Comparison of ENCODE assay signal across 13 cellular contexts in genomic region chr13:83065136-83065535, GRCh38.
A peak's percentile ranks its signal among the peaks of the same experiment; 100 is the strongest.
DNase-seq lines count a peak whose midpoint lies in the region; ATAC-seq and TF ChIP-seq lines count a peak whose summit lies in the region.
"Had no signal": no experiment of that assay in that cellular context is flagged by ENCODE, and none has a peak within 500 bp of the region (broad histone marks: within the 10 kb centered on the region; RNA-seq: fewer than 3 reads in every experiment).

No MANE protein-coding gene starts in this region.

- peak; percentile 69 for DNase-seq in EL
- DNase-seq in amniotic epithelial cell (ENCODE audit: low read depth), result peak; percentile 88
- no peak for DNase-seq in left ventricle myocardium superior
- DNase-seq in sigmoid colon, result peak; percentile 93
- no peak for DNase-seq in hepatic stellate cell (ENCODE audit: low spot score)
- no peak for DNase-seq in NCI-H510A (lab: John Stamatoyannopoulos, UW)
- no peak for DNase-seq in endothelial cell (ENCODE audit: low spot score)
- DNase-seq: activated CD4-positive, alpha-beta T cell treated with anti-CD3 and anti-CD28 coated beads for 4 hours; activated naive CD4-positive, alpha-beta T cell treated with anti-CD3 and anti-CD28 coated beads, Interleukin-2, amount 50 U/mL, for 16 hours; Calu3; KG1; retina had no signal

- TF ChIP-seq CTCF in sigmoid colon (IDR thresholded peaks at IDR 0.05) (no peak), endothelial cell (IDR thresholded peaks at IDR 0.05; ENCODE audit: unreplicated experiment) (no peak)

- H3K27ac Mint-ChIP-seq in endothelial cell (ENCODE audit: unreplicated experiment), result no peak overlapping the region

- H3K4me1 ChIP-seq in sigmoid colon, result peaks cover 0 to 50% (median 21%) of the 10 kb centered on the region in 4 donors

- no peaks in the 10 kb centered on the region for H3K9me3 ChIP-seq in sigmoid colon

- no peaks in the 10 kb centered on the region for H3K4me1 Mint-ChIP-seq in endothelial cell (ENCODE audit: unreplicated experiment)

- no peak overlapping the region for H3K4me3 Mint-ChIP-seq in endothelial cell (ENCODE audit: unreplicated experiment)

- no peak for TF ChIP-seq POLR2A in sigmoid colon (IDR thresholded peaks at IDR 0.05)

- no peaks in the 10 kb centered on the region for H3K9me3 Mint-ChIP-seq in endothelial cell (ENCODE audit: unreplicated experiment)

- H3K36me3 Mint-ChIP-seq in endothelial cell (ENCODE audit: low read depth, unreplicated experiment), result no peaks in the 10 kb centered on the region

- no peaks in the 10 kb centered on the region for H3K36me3 ChIP-seq in sigmoid colon

- peak; percentile 71 for ATAC-seq in left ventricle myocardium superior
- ATAC-seq in activated CD4-positive, CD25-positive, alpha-beta regulatory T cell treated with anti-CD3 and anti-CD28 coated beads, Interleukin-2, amount 50 U/mL, for 24 hours, result no peak

- H3K27me3 ChIP-seq in sigmoid colon, result no peaks in the 10 kb centered on the region

- peak overlapping the region; percentile 63 to 76 (median 73) for H3K27ac ChIP-seq in sigmoid colon

- WGBS in sigmoid colon, 2 donors, result 18 to 37% methylated on average over 2 of the region's 2 CpGs

- peak; percentile 99 to 100 (median 99) for TF ChIP-seq EP300 in sigmoid colon (IDR thresholded peaks at IDR 0.05)

- H3K4me3 ChIP-seq in sigmoid colon, result no peak overlapping the region

- intact Hi-C loops in left ventricle myocardium superior (cut with micrococcal nuclease) (no loop called here), sigmoid colon (cut with DNase I) (loop anchor here (2.0 to 10.0 kb wide), 2 partner anchors 56 to 120 kb away; no protein-coding TSS in a partner anchor)

- H3K27me3 Mint-ChIP-seq in endothelial cell (ENCODE audit: unreplicated experiment), result no peaks in the 10 kb centered on the region

Comparison
In these comparisons a context has a peak if more than half of its experiments do, and no peak if none do; other contexts are left out.
1. DNase-seq: peak in EL (single experiment), amniotic epithelial cell (single experiment) and sigmoid colon (single experiment); none in left ventricle myocardium superior (single experiment), hepatic stellate cell (single experiment), NCI-H510A (single experiment) and endothelial cell (single experiment).